In the genomic region with DNA sequence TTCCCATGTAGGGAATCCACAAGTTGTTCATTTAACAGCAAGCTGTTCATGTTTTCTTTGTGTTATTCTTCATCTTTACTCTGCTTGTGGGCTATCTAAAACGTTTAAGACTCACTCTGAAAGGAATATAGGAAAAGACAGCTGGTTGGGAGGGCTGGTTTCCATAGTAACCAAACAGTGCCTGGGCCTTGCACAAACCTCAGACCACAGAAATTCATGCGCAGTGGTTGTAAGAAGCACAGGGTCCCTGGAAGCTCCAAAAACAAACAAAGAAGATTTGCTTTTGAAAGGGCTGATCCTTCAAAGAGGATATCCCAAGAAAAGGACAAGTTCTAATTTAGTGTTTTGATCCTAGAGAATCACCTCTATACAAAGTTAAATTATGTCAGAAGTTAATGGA, we compare ENCODE assay signal across 1 cellular context.
TF ChIP-seq lines count a peak whose summit lies in the region.

No MANE protein-coding gene starts in this region.

TF ChIP-seq in GM23338, 12 proteins besides CTCF, POLR2A, EP300 and RAD21 (continued from another document):
- TF ChIP-seq, protein P1, sequence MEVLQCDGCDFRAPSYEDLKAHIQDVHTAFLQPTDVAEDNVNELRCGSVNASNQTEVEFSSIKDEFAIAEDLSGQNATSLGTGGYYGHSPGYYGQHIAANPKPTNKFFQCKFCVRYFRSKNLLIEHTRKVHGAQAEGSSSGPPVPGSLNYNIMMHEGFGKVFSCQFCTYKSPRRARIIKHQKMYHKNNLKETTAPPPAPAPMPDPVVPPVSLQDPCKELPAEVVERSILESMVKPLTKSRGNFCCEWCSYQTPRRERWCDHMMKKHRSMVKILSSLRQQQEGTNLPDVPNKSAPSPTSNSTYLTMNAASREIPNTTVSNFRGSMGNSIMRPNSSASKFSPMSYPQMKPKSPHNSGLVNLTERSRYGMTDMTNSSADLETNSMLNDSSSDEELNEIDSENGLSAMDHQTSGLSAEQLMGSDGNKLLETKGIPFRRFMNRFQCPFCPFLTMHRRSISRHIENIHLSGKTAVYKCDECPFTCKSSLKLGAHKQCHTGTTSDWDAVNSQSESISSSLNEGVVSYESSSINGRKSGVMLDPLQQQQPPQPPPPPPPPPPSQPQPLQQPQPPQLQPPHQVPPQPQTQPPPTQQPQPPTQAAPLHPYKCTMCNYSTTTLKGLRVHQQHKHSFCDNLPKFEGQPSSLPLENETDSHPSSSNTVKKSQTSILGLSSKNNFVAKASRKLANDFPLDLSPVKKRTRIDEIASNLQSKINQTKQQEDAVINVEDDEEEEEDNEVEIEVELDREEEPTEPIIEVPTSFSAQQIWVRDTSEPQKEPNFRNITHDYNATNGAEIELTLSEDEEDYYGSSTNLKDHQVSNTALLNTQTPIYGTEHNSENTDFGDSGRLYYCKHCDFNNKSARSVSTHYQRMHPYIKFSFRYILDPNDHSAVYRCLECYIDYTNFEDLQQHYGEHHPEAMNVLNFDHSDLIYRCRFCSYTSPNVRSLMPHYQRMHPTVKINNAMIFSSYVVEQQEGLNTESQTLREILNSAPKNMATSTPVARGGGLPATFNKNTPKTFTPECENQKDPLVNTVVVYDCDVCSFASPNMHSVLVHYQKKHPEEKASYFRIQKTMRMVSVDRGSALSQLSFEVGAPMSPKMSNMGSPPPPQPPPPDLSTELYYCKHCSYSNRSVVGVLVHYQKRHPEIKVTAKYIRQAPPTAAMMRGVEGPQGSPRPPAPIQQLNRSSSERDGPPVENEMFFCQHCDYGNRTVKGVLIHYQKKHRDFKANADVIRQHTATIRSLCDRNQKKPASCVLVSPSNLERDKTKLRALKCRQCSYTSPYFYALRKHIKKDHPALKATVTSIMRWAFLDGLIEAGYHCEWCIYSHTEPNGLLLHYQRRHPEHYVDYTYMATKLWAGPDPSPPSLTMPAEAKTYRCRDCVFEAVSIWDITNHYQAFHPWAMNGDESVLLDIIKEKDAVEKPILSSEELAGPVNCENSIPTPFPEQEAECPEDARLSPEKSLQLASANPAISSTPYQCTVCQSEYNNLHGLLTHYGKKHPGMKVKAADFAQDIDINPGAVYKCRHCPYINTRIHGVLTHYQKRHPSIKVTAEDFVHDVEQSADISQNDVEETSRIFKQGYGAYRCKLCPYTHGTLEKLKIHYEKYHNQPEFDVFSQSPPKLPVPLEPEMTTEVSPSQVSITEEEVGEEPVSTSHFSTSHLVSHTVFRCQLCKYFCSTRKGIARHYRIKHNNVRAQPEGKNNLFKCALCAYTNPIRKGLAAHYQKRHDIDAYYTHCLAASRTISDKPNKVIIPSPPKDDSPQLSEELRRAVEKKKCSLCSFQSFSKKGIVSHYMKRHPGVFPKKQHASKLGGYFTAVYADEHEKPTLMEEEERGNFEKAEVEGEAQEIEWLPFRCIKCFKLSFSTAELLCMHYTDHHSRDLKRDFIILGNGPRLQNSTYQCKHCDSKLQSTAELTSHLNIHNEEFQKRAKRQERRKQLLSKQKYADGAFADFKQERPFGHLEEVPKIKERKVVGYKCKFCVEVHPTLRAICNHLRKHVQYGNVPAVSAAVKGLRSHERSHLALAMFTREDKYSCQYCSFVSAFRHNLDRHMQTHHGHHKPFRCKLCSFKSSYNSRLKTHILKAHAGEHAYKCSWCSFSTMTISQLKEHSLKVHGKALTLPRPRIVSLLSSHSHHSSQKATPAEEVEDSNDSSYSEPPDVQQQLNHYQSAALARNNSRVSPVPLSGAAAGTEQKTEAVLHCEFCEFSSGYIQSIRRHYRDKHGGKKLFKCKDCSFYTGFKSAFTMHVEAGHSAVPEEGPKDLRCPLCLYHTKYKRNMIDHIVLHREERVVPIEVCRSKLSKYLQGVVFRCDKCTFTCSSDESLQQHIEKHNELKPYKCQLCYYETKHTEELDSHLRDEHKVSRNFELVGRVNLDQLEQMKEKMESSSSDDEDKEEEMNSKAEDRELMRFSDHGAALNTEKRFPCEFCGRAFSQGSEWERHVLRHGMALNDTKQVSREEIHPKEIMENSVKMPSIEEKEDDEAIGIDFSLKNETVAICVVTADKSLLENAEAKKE (CRISPR knock-in tag; IDR thresholded peaks at IDR 0.05): no peak
- no peak for TF ChIP-seq JUNB (IDR thresholded peaks at IDR 0.05; ENCODE audit: unreplicated experiment)
- TF ChIP-seq, protein P2, sequence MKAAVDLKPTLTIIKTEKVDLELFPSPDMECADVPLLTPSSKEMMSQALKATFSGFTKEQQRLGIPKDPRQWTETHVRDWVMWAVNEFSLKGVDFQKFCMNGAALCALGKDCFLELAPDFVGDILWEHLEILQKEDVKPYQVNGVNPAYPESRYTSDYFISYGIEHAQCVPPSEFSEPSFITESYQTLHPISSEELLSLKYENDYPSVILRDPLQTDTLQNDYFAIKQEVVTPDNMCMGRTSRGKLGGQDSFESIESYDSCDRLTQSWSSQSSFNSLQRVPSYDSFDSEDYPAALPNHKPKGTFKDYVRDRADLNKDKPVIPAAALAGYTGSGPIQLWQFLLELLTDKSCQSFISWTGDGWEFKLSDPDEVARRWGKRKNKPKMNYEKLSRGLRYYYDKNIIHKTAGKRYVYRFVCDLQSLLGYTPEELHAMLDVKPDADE (IDR thresholded peaks at IDR 0.05): no peak
- no peak for TF ChIP-seq ZNF331 (CRISPR knock-in tag; IDR thresholded peaks at IDR 0.05; ENCODE audit: low read depth)
- no peak for TF ChIP-seq STAT1 (IDR thresholded peaks at IDR 0.05; ENCODE audit: unreplicated experiment)
- TF ChIP-seq REST (IDR thresholded peaks at IDR 0.05; ENCODE audit: unreplicated experiment): no peak
- no peak for TF ChIP-seq POLR2AphosphoS5 (IDR thresholded peaks at IDR 0.05; ENCODE audit: low read depth)
- no peak for TF ChIP-seq ZNF114 (CRISPR knock-in tag; IDR thresholded peaks at IDR 0.05)
